Comparison of ENCODE assay signal across 1 cellular context in genomic region chr11:1226981-1227550, GRCh38.
TF ChIP-seq lines count a peak whose summit lies in the region.

No MANE protein-coding gene starts in this region.

TF ChIP-seq in HCT116, 20 proteins besides CTCF, POLR2A, EP300 and RAD21 (continued from another document):
- TF ChIP-seq MAX (IDR thresholded peaks at IDR 0.05) = no peak
- no peak for TF ChIP-seq SIN3A (IDR thresholded peaks at IDR 0.05; ENCODE audit: low read depth)
- no peak for TF ChIP-seq ELF1 (IDR thresholded peaks at IDR 0.05; ENCODE audit: borderline replicate concordance, low read depth)
- no peak for TF ChIP-seq ZNF274 (IDR thresholded peaks at IDR 0.05; ENCODE audit: low read depth, low read length)
- no peak for TF ChIP-seq SP1 (IDR thresholded peaks at IDR 0.05; ENCODE audit: low read depth)
- no peak for TF ChIP-seq EGR1 (IDR thresholded peaks at IDR 0.05; ENCODE audit: low read depth)
- TF ChIP-seq REST (IDR thresholded peaks at IDR 0.05; ENCODE audit: low read depth) = no peak
- TF ChIP-seq JUND (IDR thresholded peaks at IDR 0.05) = no peak
